ENCODE assay signal across 10 cellular contexts in the genomic region with DNA sequence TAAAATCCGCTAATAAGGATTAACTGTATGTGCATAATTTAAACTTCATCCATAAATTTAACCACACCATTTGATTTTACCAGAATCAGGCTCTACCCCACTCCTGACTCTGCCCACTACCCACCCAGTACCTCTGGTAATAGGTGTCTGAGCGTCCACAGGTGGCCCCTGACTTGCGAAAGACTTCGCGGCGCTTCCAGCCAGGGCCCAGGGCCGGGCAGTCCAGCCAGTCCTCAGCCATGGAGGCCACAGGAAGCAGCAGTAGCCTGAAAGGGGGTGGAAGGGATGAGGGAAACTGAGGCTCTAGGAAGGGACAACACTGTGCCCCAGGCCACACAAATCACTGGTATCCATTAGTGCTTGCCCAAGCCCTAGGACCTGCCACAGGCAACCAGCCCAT. TPM values are rescaled to one million over a fixed set of nuclear protein-coding genes. Genes with fewer than 3 reads are reported as not detected.
DNase-seq lines count a peak whose midpoint lies in the region; ATAC-seq, FAIRE-seq and TF ChIP-seq lines count a peak whose summit lies in the region.
"Had no signal": no experiment of that assay in that cellular context is flagged by ENCODE, and none has a peak within 500 bp of the region (broad histone marks: within the 10 kb centered on the region; RNA-seq: fewer than 3 reads in every experiment).

No MANE protein-coding gene starts in this region.

- no peaks in the 10 kb centered on the region for H3K27me3 ChIP-seq in cardiac muscle cell
- no peaks in the 10 kb centered on the region; a peak in 1 of 5 replicates for H3K27me3 ChIP-seq in HepG2 (ENCODE audit: control insufficient read depth in 1 of 2, insufficient read depth in 2 of 2, low read length in 2 of 2)

- CTCF ChIA-PET in HepG2 (lab: Yijun Ruan, JAX; ENCODE audit: low intra/inter-chr PET ratio, low total read pairs) = interaction anchor here (0.6 kb wide), 1 partner anchor 21 kb away, joined by 3 read pairs; no protein-coding TSS in a partner anchor

- peaks cover 48% of the 10 kb centered on the region for H3K36me3 ChIP-seq in cardiac muscle cell
- peaks cover 28 to 42% of the 10 kb centered on the region in 2 experiments; a peak in 4 of 5 replicates for H3K36me3 ChIP-seq in HepG2 (replicated peaks in 1 of 2; ENCODE audit: control insufficient read depth in 1 of 2, insufficient read depth in 2 of 2, low read length in 2 of 2)

- H3K27me3 Mint-ChIP-seq in activated naive CD8-positive, alpha-beta T cell = no peaks in the 10 kb centered on the region
- no peaks in the 10 kb centered on the region for H3K27me3 Mint-ChIP-seq in type B pancreatic cell

- no peaks in the 10 kb centered on the region for H3K9me3 Mint-ChIP-seq in activated naive CD8-positive, alpha-beta T cell (ENCODE audit: low read depth)
- no peaks in the 10 kb centered on the region for H3K9me3 Mint-ChIP-seq in type B pancreatic cell

- no peak for FAIRE-seq in HepG2 (lab: Jason Lieb, UNC)

- WGBS in HepG2 (ENCODE audit: low lambda C conversion rate) = 85% methylated on average over 6 of the region's 7 CpGs

- no peak overlapping the region for H3K27ac ChIP-seq in cardiac muscle cell
- no peak overlapping the region for H3K27ac ChIP-seq in HepG2 (ENCODE audit: extremely low read length, insufficient read depth, low read length)

- in situ Hi-C loops in HepG2 (cut with HindIII; ENCODE audit: extremely low pct_ligation_motif_present, low pct_unique_long_range_greater_than_20kb) = loop anchor here (10.0 kb wide), 1 partner anchor 145 kb away; no protein-coding TSS in a partner anchor

- peak overlapping the region; percentile 91; the same call in 1 of the 2 replicates for H3K9ac ChIP-seq in HepG2 (ENCODE audit: insufficient read depth, low read depth, low read length)

- H3K4me3 ChIP-seq in cardiac muscle cell = peak overlapping the region; percentile 43
- peak overlapping the region in 2 of 3 experiments; percentile 2 to 100; a peak in 2 of 6 replicates for H3K4me3 ChIP-seq in HepG2 (replicated peaks in 1 of 3; ENCODE audit: insufficient read depth in 1 of 3, low read depth in 2 of 3, low read length in 3 of 3)

- H3K9me3 ChIP-seq in cardiac muscle cell (ENCODE audit: low read depth) = no peaks in the 10 kb centered on the region
- H3K9me3 ChIP-seq in HepG2 (ENCODE audit: low read length) = no peaks in the 10 kb centered on the region

- peak overlapping the region; percentile 96 for H3K27ac Mint-ChIP-seq in activated naive CD8-positive, alpha-beta T cell
- H3K27ac Mint-ChIP-seq in type B pancreatic cell = no peak overlapping the region

- no peak for TF ChIP-seq CTCF in cardiac muscle cell (IDR thresholded peaks at IDR 0.05; ENCODE audit: low read depth, low read length)
- no peak for TF ChIP-seq CTCF in HepG2 (CRISPR knock-in tag; IDR thresholded peaks at IDR 0.05)
- TF ChIP-seq CTCF in type B pancreatic cell (conservative IDR thresholded peaks at IDR 0.05) = no peak

- TF ChIP-seq EP300 in HepG2 (IDR thresholded peaks at IDR 0.05; ENCODE audit: low read depth in 2 of 2, low read length in 2 of 2) = no peak
- TF ChIP-seq EP300 in HepG2 (CRISPR knock-in tag; IDR thresholded peaks at IDR 0.05; ENCODE audit: borderline replicate concordance) = no peak

- no peak for TF ChIP-seq POLR2A in HepG2 (IDR thresholded peaks at IDR 0.05; ENCODE audit: insufficient read depth in 1 of 2, low read depth in 2 of 2, low read length in 2 of 2)

- H3K36me3 Mint-ChIP-seq in activated naive CD8-positive, alpha-beta T cell = peaks cover 15% of the 10 kb centered on the region
- H3K36me3 Mint-ChIP-seq in type B pancreatic cell = peaks cover 41% of the 10 kb centered on the region

- no peak for TF ChIP-seq RAD21 in HepG2 (CRISPR knock-in tag; IDR thresholded peaks at IDR 0.05)

- no TSS peak for BruUV-seq in HepG2 (replicated peaks; lab: Mats Ljungman, UMichigan)

- H3K4me1 Mint-ChIP-seq in activated naive CD8-positive, alpha-beta T cell (ENCODE audit: low read depth) = peaks cover 29% of the 10 kb centered on the region
- peaks cover 21% of the 10 kb centered on the region for H3K4me1 Mint-ChIP-seq in type B pancreatic cell (ENCODE audit: unreplicated experiment)

- no peaks in the 10 kb centered on the region for H4K20me1 ChIP-seq in HepG2 (ENCODE audit: insufficient read depth, low read length)

- H2AFZ ChIP-seq in HepG2 (ENCODE audit: low read length) = no peak overlapping the region

- H3K4me3 Mint-ChIP-seq in activated naive CD8-positive, alpha-beta T cell = peak overlapping the region; percentile 98
- peak overlapping the region; percentile 98 for H3K4me3 Mint-ChIP-seq in type B pancreatic cell

- POLR2A ChIA-PET in HepG2 (lab: Yijun Ruan, JAX) = no interaction called here

- DNase-seq in cardiac muscle cell (ENCODE audit: low read depth in 1 of 2, low spot score in 1 of 2) (no peak), Right ventricle myocardium superior (no peak), HepG2 (ENCODE audit: low spot score) (no peak), type B pancreatic cell (ENCODE audit: extremely low spot score, unreplicated experiment) (no peak), NCI-H524 treated with DMSO at 0.1 percent for 48 hours (lab: John Stamatoyannopoulos, UW) (no peak), kidney glomerular epithelial cell (lab: John Stamatoyannopoulos, UW) (no peak)
- DNase-seq: NCI-H1436; stimulated activated CD4-positive, alpha-beta T cell treated with anti-CD3 and anti-CD28 coated beads, Interleukin-4, amount 100 ng/mL, for 4 hours had no signal

- H3K79me2 ChIP-seq in HepG2 (ENCODE audit: insufficient read depth, low read length) = peaks cover 27% of the 10 kb centered on the region

- H3K4me1 ChIP-seq in cardiac muscle cell (ENCODE audit: low read depth) (no peaks in the 10 kb centered on the region), HepG2 (ENCODE audit: insufficient read depth, low read length) (peaks cover 24% of the 10 kb centered on the region)

- H3K4me2 ChIP-seq in HepG2 (ENCODE audit: low read depth, low read length) = peak overlapping the region; percentile 92

- ATAC-seq in Right ventricle myocardium superior (ENCODE audit: poor library complexity) (no peak), HepG2 (no peak), GM21737 (IDR thresholded peaks at IDR 0.05; ENCODE audit: unreplicated experiment) (no peak)

- intact Hi-C loops in Right ventricle myocardium superior (cut with DNase I) = no loop called here
- intact Hi-C loops in HepG2 (cut with micrococcal nuclease; ENCODE audit: unreplicated experiment) = no loop called here

RNA-seq across cellular contexts. Expression of a gene that starts 1.6 kb away (rescaled TPM):
- total RNA-seq in cardiac muscle cell = 113 and 167 TPM in 2 replicates
- polyA plus RNA-seq in cardiac muscle cell = 78.9 and 79.7 TPM in 2 replicates
- 41.2 TPM for total RNA-seq in Right ventricle myocardium superior
- total RNA-seq in HepG2 (2016; rRNA removed; fragmentation: Illumina TruSeq; extraction: Trizol) = 15.2 and 25.5 TPM in 2 replicates
- total RNA-seq in HepG2 (2016; cell fraction: cytosol; rRNA removed; fragmentation: Illumina TruSeq; extraction: Trizol; ENCODE audit: low read depth) = 5.6 and 7.6 TPM in 2 replicates
- 13.1 and 25.2 TPM in 2 replicates for total RNA-seq in HepG2 (2016; cell fraction: insoluble cytoplasmic fraction; rRNA removed; fragmentation: Illumina TruSeq; extraction: Trizol)
- 13.7 and 14.8 TPM in 2 replicates for total RNA-seq in HepG2 (2016; cell fraction: membrane; rRNA removed; fragmentation: Illumina TruSeq; extraction: Trizol)
- total RNA-seq in HepG2 (2016; cell fraction: nucleus; rRNA removed; fragmentation: Illumina TruSeq; extraction: Trizol) = 34.3 TPM in 2 replicates
- polyA plus RNA-seq in HepG2 (2011; rRNA removed) = 28.6 and 31.3 TPM in 2 replicates
- polyA plus RNA-seq in HepG2 (2011; cell fraction: cytosol; rRNA removed) = 16.1 and 23.4 TPM in 2 replicates
- polyA plus RNA-seq in HepG2 (2011; cell fraction: nucleus; rRNA removed) = 145 and 153 TPM in 2 replicates
- polyA plus RNA-seq in HepG2 (2012) = 15.5 and 18.8 TPM in 2 replicates
- 4.3 and 4.6 TPM in 2 replicates for polyA plus RNA-seq in HepG2 (2016; cell fraction: cytosol; fragmentation: Illumina TruSeq; extraction: Trizol; ENCODE audit: low read depth)
- 15.4 and 19.3 TPM in 2 replicates for polyA plus RNA-seq in HepG2 (2016; cell fraction: insoluble cytoplasmic fraction; fragmentation: Illumina TruSeq; extraction: Trizol; ENCODE audit: low read depth)
- polyA plus RNA-seq in HepG2 (2016; cell fraction: membrane; fragmentation: Illumina TruSeq; extraction: Trizol; ENCODE audit: low read depth) = 8.7 and 8.9 TPM in 2 replicates
- 54.5 and 56.4 TPM in 2 replicates for polyA plus RNA-seq in HepG2 (2016; cell fraction: nucleus; fragmentation: Illumina TruSeq; extraction: Trizol; ENCODE audit: insufficient read depth, low read depth)
- 45.6 and 63.7 TPM in 2 replicates for polyA minus RNA-seq in HepG2 (2011; rRNA and poly(A)+ RNA removed; ENCODE audit: low replicate concordance)
- 12.0 and 13.2 TPM in 2 replicates for polyA minus RNA-seq in HepG2 (2011; cell fraction: cytosol; rRNA and poly(A)+ RNA removed)
- 56.3 and 64.5 TPM in 2 replicates for polyA minus RNA-seq in HepG2 (2011; cell fraction: nucleus; rRNA and poly(A)+ RNA removed)
- 66.3 and 81.9 TPM in 2 replicates for total RNA-seq in type B pancreatic cell (ENCODE audit: low replicate concordance)

RNA-seq across cellular contexts. Expression of a gene that starts 7.7 kb away (rescaled TPM):
- total RNA-seq in cardiac muscle cell (72.3 and 89.1 TPM in 2 replicates), Right ventricle myocardium superior (39.4 TPM), HepG2 (2016; rRNA removed; fragmentation: Illumina TruSeq; extraction: Trizol) (29.8 and 32.9 TPM in 2 replicates), type B pancreatic cell (ENCODE audit: low replicate concordance) (88.7 and 95.1 TPM in 2 replicates)
- polyA plus RNA-seq in cardiac muscle cell (91.4 and 95.6 TPM in 2 replicates), HepG2 (2011; rRNA removed) (39.0 and 39.8 TPM in 2 replicates)
- 5.2 and 6.1 TPM in 2 replicates for total RNA-seq in HepG2 (2016; cell fraction: cytosol; rRNA removed; fragmentation: Illumina TruSeq; extraction: Trizol; ENCODE audit: low read depth)
- total RNA-seq in HepG2 (2016; cell fraction: insoluble cytoplasmic fraction; rRNA removed; fragmentation: Illumina TruSeq; extraction: Trizol) = 27.2 and 40.8 TPM in 2 replicates
- total RNA-seq in HepG2 (2016; cell fraction: membrane; rRNA removed; fragmentation: Illumina TruSeq; extraction: Trizol) = 16.4 and 17.8 TPM in 2 replicates
- 26.0 and 29.7 TPM in 2 replicates for total RNA-seq in HepG2 (2016; cell fraction: nucleus; rRNA removed; fragmentation: Illumina TruSeq; extraction: Trizol)
- 29.5 and 48.9 TPM in 2 replicates for polyA plus RNA-seq in HepG2 (2011; cell fraction: cytosol; rRNA removed)
- 324 and 455 TPM in 2 replicates for polyA plus RNA-seq in HepG2 (2011; cell fraction: nucleus; rRNA removed)
- polyA plus RNA-seq in HepG2 (2012) = 22.4 and 34.0 TPM in 2 replicates
- polyA plus RNA-seq in HepG2 (2016; cell fraction: cytosol; fragmentation: Illumina TruSeq; extraction: Trizol; ENCODE audit: low read depth) = 4.1 and 5.9 TPM in 2 replicates
- 25.7 and 37.2 TPM in 2 replicates for polyA plus RNA-seq in HepG2 (2016; cell fraction: insoluble cytoplasmic fraction; fragmentation: Illumina TruSeq; extraction: Trizol; ENCODE audit: low read depth)
- 14.3 and 15.5 TPM in 2 replicates for polyA plus RNA-seq in HepG2 (2016; cell fraction: membrane; fragmentation: Illumina TruSeq; extraction: Trizol; ENCODE audit: low read depth)
- 119 and 130 TPM in 2 replicates for polyA plus RNA-seq in HepG2 (2016; cell fraction: nucleus; fragmentation: Illumina TruSeq; extraction: Trizol; ENCODE audit: insufficient read depth, low read depth)
- 42.0 and 46.9 TPM in 2 replicates for polyA minus RNA-seq in HepG2 (2011; rRNA and poly(A)+ RNA removed; ENCODE audit: low replicate concordance)
- polyA minus RNA-seq in HepG2 (2011; cell fraction: cytosol; rRNA and poly(A)+ RNA removed) = 8.7 and 10.1 TPM in 2 replicates
- 27.0 and 29.1 TPM in 2 replicates for polyA minus RNA-seq in HepG2 (2011; cell fraction: nucleus; rRNA and poly(A)+ RNA removed)

RNA-seq across cellular contexts. Expression of a gene that starts 13.5 kb away (rescaled TPM):
- total RNA-seq in cardiac muscle cell (0.56 and 3.9 TPM in 2 replicates), Right ventricle myocardium superior (0.11 TPM), HepG2 (2016; rRNA removed; fragmentation: Illumina TruSeq; extraction: Trizol) (0.07 TPM in 1 of 2 replicates, not detected in the other), type B pancreatic cell (ENCODE audit: low replicate concordance) (0.59 and 1.1 TPM in 2 replicates)
- polyA plus RNA-seq in cardiac muscle cell (1.0 and 1.6 TPM in 2 replicates), HepG2 (2011; rRNA removed) (0.05 TPM in 2 replicates)
- total RNA-seq in HepG2 (2016; cell fraction: cytosol; rRNA removed; fragmentation: Illumina TruSeq; extraction: Trizol; ENCODE audit: low read depth) = 0.09 TPM in 1 of 2 replicates, not detected in the other
- 0.09 and 0.13 TPM in 2 replicates for total RNA-seq in HepG2 (2016; cell fraction: insoluble cytoplasmic fraction; rRNA removed; fragmentation: Illumina TruSeq; extraction: Trizol)
- not detected in 2 replicates for total RNA-seq in HepG2 (2016; cell fraction: membrane; rRNA removed; fragmentation: Illumina TruSeq; extraction: Trizol)
- total RNA-seq in HepG2 (2016; cell fraction: nucleus; rRNA removed; fragmentation: Illumina TruSeq; extraction: Trizol) = 0.28 TPM in 1 of 2 replicates, not detected in the other
- 0.03 and 0.04 TPM in 2 replicates for polyA plus RNA-seq in HepG2 (2011; cell fraction: cytosol; rRNA removed)
- 0.07 TPM in 1 of 2 replicates, not detected in the other for polyA plus RNA-seq in HepG2 (2011; cell fraction: nucleus; rRNA removed)
- polyA plus RNA-seq in HepG2 (2012) = 0.07 and 0.11 TPM in 2 replicates
- 0.09 and 0.11 TPM in 2 replicates for polyA plus RNA-seq in HepG2 (2016; cell fraction: cytosol; fragmentation: Illumina TruSeq; extraction: Trizol; ENCODE audit: low read depth)
- polyA plus RNA-seq in HepG2 (2016; cell fraction: insoluble cytoplasmic fraction; fragmentation: Illumina TruSeq; extraction: Trizol; ENCODE audit: low read depth) = not detected in 2 replicates
- polyA plus RNA-seq in HepG2 (2016; cell fraction: membrane; fragmentation: Illumina TruSeq; extraction: Trizol; ENCODE audit: low read depth) = not detected in 2 replicates
- polyA plus RNA-seq in HepG2 (2016; cell fraction: nucleus; fragmentation: Illumina TruSeq; extraction: Trizol; ENCODE audit: insufficient read depth, low read depth) = not detected in 2 replicates
- polyA minus RNA-seq in HepG2 (2011; rRNA and poly(A)+ RNA removed; ENCODE audit: low replicate concordance) = 0.12 TPM in 1 of 2 replicates, not detected in the other
- not detected in 2 replicates for polyA minus RNA-seq in HepG2 (2011; cell fraction: cytosol; rRNA and poly(A)+ RNA removed)
- 0.52 TPM in 1 of 2 replicates, not detected in the other for polyA minus RNA-seq in HepG2 (2011; cell fraction: nucleus; rRNA and poly(A)+ RNA removed)
